Comparison of ENCODE assay signal across 29 cellular contexts in genomic region chr9:116558035-116558434, GRCh38.
"Had no signal": no experiment of that assay in that cellular context is flagged by ENCODE, and none has a peak within 500 bp of the region (broad histone marks: within the 10 kb centered on the region; RNA-seq: fewer than 3 reads in every experiment).

No MANE protein-coding gene starts in this region.

- ATAC-seq: activated CD4-positive, alpha-beta T cell treated with anti-CD3 and anti-CD28 coated beads for 36 hours; activated CD4-positive, CD25-positive, alpha-beta regulatory T cell treated with anti-CD3 and anti-CD28 coated beads, Interleukin-2, amount 50 U/mL, for 24 hours; activated CD8-positive, alpha-beta memory T cell treated with anti-CD3 and anti-CD28 coated beads, Interleukin-2, amount 10 ng/mL, durations not matched to agents 7 days and 5 days; activated CD8-positive, alpha-beta T cell treated with anti-CD3 and anti-CD28 coated beads, Interleukin-2, amount 10 ng/mL, durations not matched to agents 7 days and 5 days; activated naive CD8-positive, alpha-beta T cell treated with anti-CD3 and anti-CD28 coated beads, Interleukin-2, amount 50 U/mL, for 24 hours; WTC11 had no signal

- DNase-seq: activated CD4-positive, alpha-beta memory T cell treated with anti-CD3 and anti-CD28 coated beads, Interleukin-2, amount 10 ng/mL, durations not matched to agents 7 days and 5 days; activated CD4-positive, alpha-beta T cell treated with anti-CD3 and anti-CD28 coated beads for 1 hour; activated CD4-positive, alpha-beta T cell treated with anti-CD3 and anti-CD28 coated beads for 36 hours; activated CD4-positive, alpha-beta T cell treated with anti-CD3 and anti-CD28 coated beads for 48 hours; activated CD4-positive, alpha-beta T cell treated with anti-CD3 and anti-CD28 coated beads, Interleukin-2, amount 10 ng/mL, durations not matched to agents 7 days and 5 days; activated CD4-positive, alpha-beta T cell treated with anti-CD3 and anti-CD28 coated beads, Interleukin-2, amount 50 U/mL, for 48 hours; activated CD4-positive, CD25-positive, alpha-beta regulatory T cell; activated CD8-positive, alpha-beta memory T cell treated with anti-CD3 and anti-CD28 coated beads for 24 hours; activated CD8-positive, alpha-beta memory T cell treated with anti-CD3 and anti-CD28 coated beads, Interleukin-2, amount 10 ng/mL, durations not matched to agents 7 days and 5 days; activated CD8-positive, alpha-beta memory T cell treated with anti-CD3 and anti-CD28 coated beads, Interleukin-2, amount 50 U/mL, for 48 hours; activated CD8-positive, alpha-beta T cell treated with anti-CD3 and anti-CD28 coated beads, Interleukin-2, amount 10 ng/mL, durations not matched to agents 7 days and 5 days; activated effector memory CD4-positive, alpha-beta T cell treated with Interleukin-2 at 50 U/mL for 16 hours; activated gamma-delta T cell; activated naive CD4-positive, alpha-beta T cell treated with anti-CD3 and anti-CD28 coated beads, Interleukin-2, amount 10 ng/mL, durations not matched to agents 7 days and 5 days; activated naive CD4-positive, alpha-beta T cell treated with Interleukin-2 at 50 U/mL for 16 hours; activated naive CD8-positive, alpha-beta T cell treated with anti-CD3 and anti-CD28 coated beads, Interleukin-2, amount 10 ng/mL, durations not matched to agents 7 days and 5 days; activated naive CD8-positive, alpha-beta T cell treated with anti-CD3 and anti-CD28 coated beads, Interleukin-2, amount 50 U/mL, for 24 hours; activated T-cell treated with anti-CD3 and anti-CD28 coated beads, Interleukin-2, amount 50 U/mL, for 24 hours; activated T-cell treated with anti-CD3 and anti-CD28 coated beads, Interleukin-2, amount 50 U/mL, for 48 hours; amygdala; anterior cingulate cortex; caudate nucleus; cerebellar nuclear complex; T-helper 1 cell; T-helper 2 cell; T-helper 9 cell; WERI-Rb-1 had no signal
